In genomic region chrX:143462696-143463095, GRCh38 we compare ENCODE assay signal across 26 cellular contexts. TPM values are rescaled to one million over a fixed set of nuclear protein-coding genes. Genes with fewer than 3 reads are reported as not detected.
DNase-seq lines count a peak whose midpoint lies in the region; TF ChIP-seq lines count a peak whose summit lies in the region.
"Had no signal": no experiment of that assay in that cellular context is flagged by ENCODE, and none has a peak within 500 bp of the region (broad histone marks: within the 10 kb centered on the region; RNA-seq: fewer than 3 reads in every experiment).

No MANE protein-coding gene starts in this region.

- no peak overlapping the region for H3K4me3 Mint-ChIP-seq in nephron progenitor cell
- H3K4me3 Mint-ChIP-seq in activated CD4-positive, alpha-beta T cell treated with anti-CD3 and anti-CD28 coated beads, Interleukin-2, amount 10 ng/mL, durations not matched to agents 24 days and 14 days = no peak overlapping the region
- H3K4me3 Mint-ChIP-seq: CD14-positive monocyte; CD4-positive, alpha-beta memory T cell; CD4-positive, CD25-positive, alpha-beta regulatory T cell; CD8-positive, alpha-beta memory T cell had no signal

- H3K4me1 Mint-ChIP-seq in nephron progenitor cell = peaks cover 25% of the 10 kb centered on the region
- no peaks in the 10 kb centered on the region for H3K4me1 Mint-ChIP-seq in activated CD4-positive, alpha-beta T cell treated with anti-CD3 and anti-CD28 coated beads, Interleukin-2, amount 10 ng/mL, durations not matched to agents 24 days and 14 days
- H3K4me1 Mint-ChIP-seq: CD14-positive monocyte; CD4-positive, alpha-beta memory T cell; CD4-positive, CD25-positive, alpha-beta regulatory T cell; CD8-positive, alpha-beta memory T cell had no signal

- no peak for TF ChIP-seq CTCF in nephron progenitor cell (IDR thresholded peaks at IDR 0.05)

- intact Hi-C loops in activated CD4-positive, alpha-beta T cell treated with anti-CD3 and anti-CD28 coated beads, Interleukin-2, amount 10 ng/mL, durations not matched to agents 24 days and 14 days (cut with micrococcal nuclease) = no loop called here

- peaks cover 3% of the 10 kb centered on the region for H3K27me3 Mint-ChIP-seq in nephron progenitor cell (ENCODE audit: low read depth, poor library complexity)
- no peaks in the 10 kb centered on the region for H3K27me3 Mint-ChIP-seq in activated CD4-positive, alpha-beta T cell treated with anti-CD3 and anti-CD28 coated beads, Interleukin-2, amount 10 ng/mL, durations not matched to agents 24 days and 14 days
- H3K27me3 Mint-ChIP-seq: CD4-positive, alpha-beta memory T cell; CD4-positive, CD25-positive, alpha-beta regulatory T cell had no signal

- H3K36me3 Mint-ChIP-seq in nephron progenitor cell (ENCODE audit: low read depth) = no peaks in the 10 kb centered on the region
- H3K36me3 Mint-ChIP-seq in activated CD4-positive, alpha-beta T cell treated with anti-CD3 and anti-CD28 coated beads, Interleukin-2, amount 10 ng/mL, durations not matched to agents 24 days and 14 days (ENCODE audit: low read depth) = no peaks in the 10 kb centered on the region
- H3K36me3 Mint-ChIP-seq: CD14-positive monocyte; CD4-positive, alpha-beta memory T cell; CD4-positive, CD25-positive, alpha-beta regulatory T cell; CD8-positive, alpha-beta memory T cell had no signal

- DNase-seq in NCI-H82 (lab: John Stamatoyannopoulos, UW) (peak; percentile 1), NCI-H82 treated with DMSO at 0.1 percent for 48 hours (lab: John Stamatoyannopoulos, UW; ENCODE audit: unreplicated experiment) (no peak), left kidney (ENCODE audit: low read depth, low spot score) (peak; percentile 18), nephron progenitor cell (peak; percentile 2), NCI-H345 treated with DMSO at 0.1 percent for 48 hours (lab: John Stamatoyannopoulos, UW; ENCODE audit: unreplicated experiment) (no peak)
- DNase-seq in activated CD4-positive, alpha-beta T cell treated with anti-CD3 and anti-CD28 coated beads, Interleukin-2, amount 10 ng/mL, durations not matched to agents 24 days and 14 days = no peak
- DNase-seq: 8988T; ACHN; BE2C; C1 segment of cervical spinal cord; CD4-positive, alpha-beta memory T cell; CD4-positive, CD25-positive, alpha-beta regulatory T cell; CD8-positive, alpha-beta memory T cell; COR-L47; DMS 273 treated with DMSO at 0.1 percent for 48 hours; DMS153; DMS53; DMS79; DND-41; EL; GDM1 had no signal

- H3K27ac Mint-ChIP-seq in nephron progenitor cell = peak overlapping the region; percentile 71
- H3K27ac Mint-ChIP-seq in activated CD4-positive, alpha-beta T cell treated with anti-CD3 and anti-CD28 coated beads, Interleukin-2, amount 10 ng/mL, durations not matched to agents 24 days and 14 days = no peak overlapping the region
- H3K27ac Mint-ChIP-seq: CD4-positive, alpha-beta memory T cell; CD4-positive, CD25-positive, alpha-beta regulatory T cell; CD8-positive, alpha-beta memory T cell had no signal

- H3K9me3 Mint-ChIP-seq in nephron progenitor cell = peaks cover 50% of the 10 kb centered on the region
- no peaks in the 10 kb centered on the region for H3K9me3 Mint-ChIP-seq in activated CD4-positive, alpha-beta T cell treated with anti-CD3 and anti-CD28 coated beads, Interleukin-2, amount 10 ng/mL, durations not matched to agents 24 days and 14 days

RNA-seq across cellular contexts. Expression of gene SPANXN3, which starts 54.6 kb away (rescaled TPM):
- not detected in 2 replicates for total RNA-seq in activated CD4-positive, alpha-beta T cell treated with anti-CD3 and anti-CD28 coated beads, Interleukin-2, amount 10 ng/mL, durations not matched to agents 24 days and 14 days
- total RNA-seq: A673; CD4-positive, alpha-beta memory T cell; CD4-positive, CD25-positive, alpha-beta regulatory T cell; CD8-positive, alpha-beta memory T cell; Daoy; G401; GM12878 had no signal

Comparison
In these comparisons a context has a peak if more than half of its experiments do, and no peak if none do; other contexts are left out.
1. DNase-seq: peak in NCI-H82 (single experiment), left kidney (single experiment) and nephron progenitor cell (single experiment); none in NCI-H82 treated with DMSO at 0.1 percent for 48 hours (single experiment), activated CD4-positive, alpha-beta T cell treated with anti-CD3 and anti-CD28 coated beads, Interleukin-2, amount 10 ng/mL, durations not matched to agents 24 days and 14 days (single experiment) and NCI-H345 treated with DMSO at 0.1 percent for 48 hours (single experiment).